In genomic region chr21:39313042-39313456, GRCh38 we compare ENCODE assay signal across 8 cellular contexts. TPM values are rescaled to one million over a fixed set of nuclear protein-coding genes. Genes with fewer than 3 reads are reported as not detected.
DNase-seq lines count a peak whose midpoint lies in the region; ATAC-seq and TF ChIP-seq lines count a peak whose summit lies in the region.

No MANE protein-coding gene starts in this region.

- H3K9ac ChIP-seq in HCT116 (ENCODE audit: low read length), result peak overlapping the region; percentile 83
- peak overlapping the region; percentile 91 for H3K9ac ChIP-seq in OCI-LY1 (ENCODE audit: low read length)

- no peak for TF ChIP-seq RAD21 in HCT116 (IDR thresholded peaks at IDR 0.05; ENCODE audit: low read depth)

- intact Hi-C loops in HCT116 (cut with micrococcal nuclease) (loop anchor here (5.0 kb wide), 1 partner anchor 34 kb away; the partner anchor contains the start of gene HMGN1), body of pancreas (cut with DNase I) (loop anchor here (5.0 kb wide), 1 partner anchor 79 kb away; no protein-coding TSS in a partner anchor)

- H3K27me3 ChIP-seq in HCT116 (ENCODE audit: insufficient read depth, low read length), result no peaks in the 10 kb centered on the region
- no peaks in the 10 kb centered on the region for H3K27me3 ChIP-seq in OCI-LY1 (ENCODE audit: insufficient read depth, low read length)
- H3K27me3 ChIP-seq in body of pancreas, result no peaks in the 10 kb centered on the region

- H3K79me2 ChIP-seq in HCT116 (ENCODE audit: insufficient read depth, low read length) (peaks cover 41% of the 10 kb centered on the region), OCI-LY1 (ENCODE audit: insufficient read depth, low read length) (peaks cover 38% of the 10 kb centered on the region)

- CTCF ChIA-PET in HCT116 (lab: Charles Lee), result no interaction called here

- H3K36me3 ChIP-seq in HCT116 (ENCODE audit: control insufficient read depth in 1 of 2, insufficient read depth in 2 of 2, low read length in 2 of 2), result peaks cover 0 to 16% of the 10 kb centered on the region in 2 experiments; a peak in 3 of 4 replicates
- H3K36me3 ChIP-seq in OCI-LY1 (ENCODE audit: insufficient read depth, low read length), result peaks cover 38% of the 10 kb centered on the region
- H3K36me3 ChIP-seq in body of pancreas (replicated peaks in 1 of 2; ENCODE audit: insufficient read depth in 1 of 2, low read depth in 2 of 2), result peaks cover 0 to 4% of the 10 kb centered on the region in 2 donors

- TF ChIP-seq CTCF in HCT116 (IDR thresholded peaks at IDR 0.05 in 2 of 3, conservative IDR thresholded peaks at IDR 0.05 in 1 of 3; ENCODE audit: borderline replicate concordance in 1 of 3, insufficient read depth in 1 of 3, low read depth in 2 of 3, low read length in 2 of 3) (no peak), OCI-LY1 (IDR thresholded peaks at IDR 0.05; ENCODE audit: low read length) (no peak), body of pancreas (IDR thresholded peaks at IDR 0.05) (no peak)

- POLR2A ChIA-PET in HCT116 (lab: Charles Lee), result interaction anchor here (0.6 to 1.6 kb wide), 2 partner anchors 129 to 249 kb away, joined by 3 read pairs; no protein-coding TSS in a partner anchor

- H3K9me3 ChIP-seq in HCT116 (ENCODE audit: control insufficient read depth in 1 of 2, insufficient read depth in 1 of 2, low read depth in 1 of 2, low read length in 2 of 2) (no peaks in the 10 kb centered on the region), OCI-LY1 (ENCODE audit: low read length) (no peaks in the 10 kb centered on the region), body of pancreas (no peaks in the 10 kb centered on the region)

- TF ChIP-seq POLR2A in HCT116 (IDR thresholded peaks at IDR 0.05; ENCODE audit: borderline replicate concordance, extremely low read depth, insufficient read depth, insufficient read length) (no peak), body of pancreas (IDR thresholded peaks at IDR 0.05) (no peak)

- H4K20me1 ChIP-seq in HCT116 (ENCODE audit: insufficient read depth) (peaks cover 7% of the 10 kb centered on the region; the same call in 1 of the 2 replicates), OCI-LY1 (ENCODE audit: insufficient read depth, low read length) (no peaks in the 10 kb centered on the region)

- peaks cover 21% of the 10 kb centered on the region for H3F3A ChIP-seq in OCI-LY1 (ENCODE audit: insufficient read depth, low read length)

- peak; percentile 43 for ATAC-seq in HCT116
- peak; percentile 36 for ATAC-seq in body of pancreas
- no peak for ATAC-seq in stimulated activated naive CD8-positive, alpha-beta T cell treated with anti-CD3 and anti-CD28 coated beads, Interleukin-15, Interleukin-2, amounts not matched to agents 100 U/mL and 50 U/mL, for 24 hours
- no peak for ATAC-seq in HG02938 (IDR thresholded peaks at IDR 0.05; ENCODE audit: unreplicated experiment)

- H3K4me3 ChIP-seq in HCT116 (replicated peaks in 1 of 2; ENCODE audit: low read depth in 1 of 2, low read length in 2 of 2) (peak overlapping the region; percentile 51 to 71), OCI-LY1 (ENCODE audit: low read depth, low read length, poor library complexity, severe bottlenecking) (peak overlapping the region; percentile 83), body of pancreas (peak overlapping the region; percentile 72 to 83)

- 0% methylated on average over 30 of the region's 49 CpGs; no CpG with 5 or more reads in 1 of the 2 donors for WGBS in body of pancreas, 2 donors

- no TSS peak for BruUV-seq in HCT116 (replicated peaks; lab: Mats Ljungman, UMichigan)

- DNase-seq in DMS79 treated with DMSO at 0.1 percent for 48 hours (lab: John Stamatoyannopoulos, UW) (peak; percentile 8), DMS79 (lab: John Stamatoyannopoulos, UW) (no peak), HCT116 (ENCODE audit: low read depth, low spot score) (no peak), body of pancreas (peak in 3 of 4 donors; percentile 41 to 59 (median 45)), left kidney (ENCODE audit: low read depth, low spot score) (peak; percentile 61)
- peak; percentile 41 for DNase-seq in stimulated activated naive CD8-positive, alpha-beta T cell treated with anti-CD3 and anti-CD28 coated beads, Interleukin-15, Interleukin-2, amounts not matched to agents 100 U/mL and 50 U/mL, for 24 hours

- no peak overlapping the region for H2AFZ ChIP-seq in HCT116 (ENCODE audit: low read depth, low read length, poor library complexity, severe bottlenecking)
- no peak overlapping the region for H2AFZ ChIP-seq in OCI-LY1 (ENCODE audit: low read length)

- H3K4me2 ChIP-seq in HCT116 (ENCODE audit: low read length) (peak overlapping the region; percentile 84), OCI-LY1 (ENCODE audit: low read length) (peak overlapping the region; percentile 97)

- H3K9me2 ChIP-seq in HCT116 (ENCODE audit: insufficient read depth) (peaks cover 4% of the 10 kb centered on the region; the same call in 1 of the 2 replicates), OCI-LY1 (ENCODE audit: low read depth, low read length) (no peaks in the 10 kb centered on the region)

- H3K27ac ChIP-seq in HCT116 (ENCODE audit: low read depth, low read length) (peak overlapping the region; percentile 70), OCI-LY1 (ENCODE audit: low read depth, low read length, poor library complexity, severe bottlenecking) (peak overlapping the region; percentile 95), body of pancreas (peak overlapping the region; percentile 94 to 98 (median 96))

- RAD21 ChIA-PET in HCT116 (lab: Charles Lee; ENCODE audit: low non-redundant PET in 1 of 2, low total read pairs in 2 of 2, uncharacterized antibody in 2 of 2, unreplicated experiment in 2 of 2), result interaction anchor here in 1 of 2 experiments (0.6 kb wide), 1 partner anchor 52 kb away, joined by 4 read pairs; no protein-coding TSS in a partner anchor

- peaks cover 10 to 19% of the 10 kb centered on the region in 2 experiments; a peak in 3 of 4 replicates for H3K4me1 ChIP-seq in HCT116 (ENCODE audit: control insufficient read depth in 1 of 2, insufficient read depth in 2 of 2, low read length in 2 of 2)
- peaks cover 51% of the 10 kb centered on the region for H3K4me1 ChIP-seq in OCI-LY1 (ENCODE audit: insufficient read depth, low read length, severe bottlenecking)
- peaks cover 27% of the 10 kb centered on the region for H3K4me1 ChIP-seq in body of pancreas

TF ChIP-seq in HCT116, 20 proteins besides CTCF, POLR2A, EP300 and RAD21:
- TF ChIP-seq EZH2 (IDR thresholded peaks at IDR 0.05) (no peak), TCF7L2 (IDR thresholded peaks at IDR 0.05; ENCODE audit: borderline replicate concordance, extremely low read depth, insufficient read depth, insufficient read length) (no peak), CBX3 (IDR thresholded peaks at IDR 0.05; ENCODE audit: low read depth) (no peak), ZNF274 (IDR thresholded peaks at IDR 0.05; ENCODE audit: low read depth, low read length) (no peak)
- TF ChIP-seq, protein P1, sequence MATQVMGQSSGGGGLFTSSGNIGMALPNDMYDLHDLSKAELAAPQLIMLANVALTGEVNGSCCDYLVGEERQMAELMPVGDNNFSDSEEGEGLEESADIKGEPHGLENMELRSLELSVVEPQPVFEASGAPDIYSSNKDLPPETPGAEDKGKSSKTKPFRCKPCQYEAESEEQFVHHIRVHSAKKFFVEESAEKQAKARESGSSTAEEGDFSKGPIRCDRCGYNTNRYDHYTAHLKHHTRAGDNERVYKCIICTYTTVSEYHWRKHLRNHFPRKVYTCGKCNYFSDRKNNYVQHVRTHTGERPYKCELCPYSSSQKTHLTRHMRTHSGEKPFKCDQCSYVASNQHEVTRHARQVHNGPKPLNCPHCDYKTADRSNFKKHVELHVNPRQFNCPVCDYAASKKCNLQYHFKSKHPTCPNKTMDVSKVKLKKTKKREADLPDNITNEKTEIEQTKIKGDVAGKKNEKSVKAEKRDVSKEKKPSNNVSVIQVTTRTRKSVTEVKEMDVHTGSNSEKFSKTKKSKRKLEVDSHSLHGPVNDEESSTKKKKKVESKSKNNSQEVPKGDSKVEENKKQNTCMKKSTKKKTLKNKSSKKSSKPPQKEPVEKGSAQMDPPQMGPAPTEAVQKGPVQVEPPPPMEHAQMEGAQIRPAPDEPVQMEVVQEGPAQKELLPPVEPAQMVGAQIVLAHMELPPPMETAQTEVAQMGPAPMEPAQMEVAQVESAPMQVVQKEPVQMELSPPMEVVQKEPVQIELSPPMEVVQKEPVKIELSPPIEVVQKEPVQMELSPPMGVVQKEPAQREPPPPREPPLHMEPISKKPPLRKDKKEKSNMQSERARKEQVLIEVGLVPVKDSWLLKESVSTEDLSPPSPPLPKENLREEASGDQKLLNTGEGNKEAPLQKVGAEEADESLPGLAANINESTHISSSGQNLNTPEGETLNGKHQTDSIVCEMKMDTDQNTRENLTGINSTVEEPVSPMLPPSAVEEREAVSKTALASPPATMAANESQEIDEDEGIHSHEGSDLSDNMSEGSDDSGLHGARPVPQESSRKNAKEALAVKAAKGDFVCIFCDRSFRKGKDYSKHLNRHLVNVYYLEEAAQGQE (IDR thresholded peaks at IDR 0.05; ENCODE audit: low read depth), result no peak

RNA-seq across cellular contexts. Expression of gene BRWD1, which starts 0.4 kb away (rescaled TPM):
- total RNA-seq in HCT116 (2021; ENCODE audit: unreplicated experiment), result 33.1 TPM
- 7.3 and 7.4 TPM in 2 replicates for polyA plus RNA-seq in HCT116 (2012)
- total RNA-seq in body of pancreas, result 10 to 100 TPM; 53.7 to 75.2 TPM

RNA-seq across cellular contexts. Expression of gene HMGN1, which starts 35.8 kb away (rescaled TPM):
- total RNA-seq in HCT116 (2021; ENCODE audit: unreplicated experiment), result 399 TPM
- 194 and 209 TPM in 2 replicates for polyA plus RNA-seq in HCT116 (2012)
- total RNA-seq in body of pancreas, result 100 to 1,000 TPM in 1 of 2 donors, 10 to 100 TPM in 1; 97.2 to 153 TPM

Comparison
In these comparisons a context has a peak if more than half of its experiments do, and no peak if none do; other contexts are left out.
1. DNase-seq: peak in DMS79 treated with DMSO at 0.1 percent for 48 hours (single experiment), body of pancreas (3 of 4), left kidney (single experiment) and stimulated activated naive CD8-positive, alpha-beta T cell treated with anti-CD3 and anti-CD28 coated beads, Interleukin-15, Interleukin-2, amounts not matched to agents 100 U/mL and 50 U/mL, for 24 hours (single experiment); none in DMS79 (single experiment) and HCT116 (single experiment).
2. ATAC-seq: peak in HCT116 (single experiment) and body of pancreas (single experiment); none in stimulated activated naive CD8-positive, alpha-beta T cell treated with anti-CD3 and anti-CD28 coated beads, Interleukin-15, Interleukin-2, amounts not matched to agents 100 U/mL and 50 U/mL, for 24 hours (single experiment) and HG02938 (single experiment).
3. Peak in every context shown above with its lines, with median percentiles within 50 percentile points of each other: H3K27ac ChIP-seq and H3K4me3 ChIP-seq.